Comparison of ENCODE assay signal across 8 cellular contexts in the genomic region with DNA sequence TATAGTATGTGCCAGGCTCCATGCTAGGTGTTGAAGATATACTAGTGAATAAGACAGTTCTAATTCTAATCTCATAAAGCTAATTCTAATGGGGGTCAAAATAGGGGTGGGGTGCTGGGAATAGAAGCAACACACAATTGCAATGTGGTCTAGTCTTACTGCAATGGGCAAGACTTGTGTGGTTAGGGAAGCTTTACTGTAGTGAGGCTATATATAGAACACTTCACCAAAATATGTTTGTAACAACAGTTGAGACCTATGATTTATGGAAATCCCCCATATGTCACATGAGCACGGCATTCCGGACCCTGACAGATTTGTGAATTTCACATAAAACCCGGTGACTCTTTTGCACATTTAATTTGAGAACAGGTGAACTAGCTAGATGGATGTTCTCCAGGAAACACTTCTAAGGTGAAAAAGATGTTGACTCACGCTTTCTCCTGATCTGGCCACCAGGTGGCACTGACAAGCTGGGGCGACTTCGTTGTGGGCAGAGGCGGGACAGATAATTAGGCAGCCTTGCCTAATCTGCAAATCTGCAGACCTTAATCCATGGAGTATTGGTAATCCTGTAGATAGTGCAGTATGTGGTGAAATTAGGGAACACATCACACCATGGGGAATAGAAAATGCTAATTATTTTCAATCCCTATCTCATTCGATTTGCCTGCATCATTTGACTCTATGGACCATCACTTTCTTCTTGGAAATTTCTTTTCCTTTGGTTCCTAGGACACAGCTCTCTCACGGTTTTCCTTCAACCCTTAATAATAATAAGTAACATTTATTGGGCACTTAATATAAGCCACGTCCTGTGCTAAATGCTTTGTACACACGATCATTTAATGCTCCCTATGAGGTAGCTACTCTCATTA.
DNase-seq lines count a peak whose midpoint lies in the region; ATAC-seq and TF ChIP-seq lines count a peak whose summit lies in the region.

No MANE protein-coding gene starts in this region.

- peak; percentile 47 for DNase-seq in AG10803 (ENCODE audit: low read depth)
- DNase-seq in NAMALWA (ENCODE audit: low spot score), result peak; percentile 91
- DNase-seq in T-helper 1 cell, result peak; percentile 40 to 69 (median 61)
- DNase-seq in amniotic epithelial cell (ENCODE audit: low read depth), result peak; percentile 16
- peak; percentile 53 for DNase-seq in hepatic stellate cell (ENCODE audit: low spot score)
- DNase-seq in stimulated activated CD4-positive, alpha-beta T cell treated with anti-CD3 and anti-CD28 coated beads, Interleukin-12 subunit alpha, Interleukin-12 subunit beta, amount 100 ng/mL, for 24 hours (ENCODE audit: low read depth in 2 of 2), result peak; percentile 48 to 70

- H3K4me3 ChIP-seq in AG10803 (ENCODE audit: low read length), result no peak overlapping the region

- ATAC-seq in GM19025 (IDR thresholded peaks at IDR 0.05; ENCODE audit: low read depth, unreplicated experiment) (peak; percentile 39), HG03135 (IDR thresholded peaks at IDR 0.05; ENCODE audit: unreplicated experiment) (no peak)

- peak; percentile 94 for TF ChIP-seq CTCF in AG10803 (conservative IDR thresholded peaks at IDR 0.05; ENCODE audit: low read length)

Comparison
In these comparisons a context has a peak if more than half of its experiments do, and no peak if none do; other contexts are left out.
1. DNase-seq: peak in every context shown above with its lines; median percentile 91 in NAMALWA; 61 in T-helper 1 cell; 59 in stimulated activated CD4-positive, alpha-beta T cell treated with anti-CD3 and anti-CD28 coated beads, Interleukin-12 subunit alpha, Interleukin-12 subunit beta, amount 100 ng/mL, for 24 hours; 53 in hepatic stellate cell; 47 in AG10803; 16 in amniotic epithelial cell.